Comparison of ENCODE assay signal across 32 cellular contexts in genomic region chr4:16926214-16926613, GRCh38. TPM values are rescaled to one million over a fixed set of nuclear protein-coding genes. Genes with fewer than 3 reads are reported as not detected.
"Had no signal": no experiment of that assay in that cellular context is flagged by ENCODE, and none has a peak within 500 bp of the region (broad histone marks: within the 10 kb centered on the region; RNA-seq: fewer than 3 reads in every experiment).

No MANE protein-coding gene starts in this region.

- H3K27me3 ChIP-seq: adrenal gland, body of pancreas, esophagus squamous epithelium, gastroesophageal sphincter, heart right ventricle had no signal

- H3K9me3 ChIP-seq: adrenal gland, body of pancreas, esophagus squamous epithelium, gastroesophageal sphincter, heart right ventricle had no signal

- H3K4me3 ChIP-seq: adrenal gland, body of pancreas, esophagus squamous epithelium, gastroesophageal sphincter, heart right ventricle had no signal

- H3K36me3 ChIP-seq: adrenal gland, esophagus squamous epithelium, gastroesophageal sphincter, heart right ventricle had no signal

- H3K4me1 Mint-ChIP-seq: activated naive CD4-positive, alpha-beta T cell treated with anti-CD3 and anti-CD28 coated beads, Interleukin-2, amount 50 U/mL, for 24 hours; activated naive CD8-positive, alpha-beta T cell treated with anti-CD3 and anti-CD28 coated beads for 36 hours; activated naive CD8-positive, alpha-beta T cell treated with anti-CD3 and anti-CD28 coated beads, Interleukin-2, amount 50 U/mL, for 24 hours had no signal

- H3K36me3 Mint-ChIP-seq: activated naive CD4-positive, alpha-beta T cell treated with anti-CD3 and anti-CD28 coated beads, Interleukin-2, amount 50 U/mL, for 24 hours; activated naive CD8-positive, alpha-beta T cell treated with anti-CD3 and anti-CD28 coated beads for 36 hours had no signal

- H3K27ac ChIP-seq: adrenal gland, body of pancreas, esophagus squamous epithelium, gastroesophageal sphincter, heart right ventricle had no signal

- FAIRE-seq: colon had no signal

- H3K27ac Mint-ChIP-seq: activated CD8-positive, alpha-beta T cell treated with anti-CD3 and anti-CD28 coated beads for 36 hours; activated naive CD4-positive, alpha-beta T cell treated with anti-CD3 and anti-CD28 coated beads for 36 hours; activated naive CD4-positive, alpha-beta T cell treated with anti-CD3 and anti-CD28 coated beads, Interleukin-2, amount 50 U/mL, for 24 hours; activated naive CD8-positive, alpha-beta T cell treated with anti-CD3 and anti-CD28 coated beads for 36 hours; activated naive CD8-positive, alpha-beta T cell treated with anti-CD3 and anti-CD28 coated beads, Interleukin-2, amount 50 U/mL, for 24 hours; activated T-helper 1 cell treated with anti-CD3 and anti-CD28 coated beads, Interleukin-12 subunit alpha, Interleukin-12 subunit beta, Interleukin-2, Interleukin-4 antibody, amounts not matched to agents 30 ng/mL and 10 ng/mL and 1 ng/mL, durations not matched to agents 14 hours and 24 hours and 36 hours; activated T-helper 2 cell treated with anti-CD3 and anti-CD28 coated beads, Interferon-gamma antibody, Interleukin-2, Interleukin-4, amounts not matched to agents 10 μg/mL and 5 μg/mL and 100 μg/mL, durations not matched to agents 14 hours and 24 hours and 36 hours; effector memory CD8-positive, alpha-beta T cell had no signal

- H3K4me1 ChIP-seq: adrenal gland, body of pancreas, esophagus squamous epithelium, gastroesophageal sphincter, heart right ventricle had no signal

- DNase-seq: activated CD4-positive, alpha-beta T cell treated with anti-CD3 and anti-CD28 coated beads for 4 hours; activated CD4-positive, alpha-beta T cell treated with anti-CD3 and anti-CD28 coated beads, Interleukin-2, amount 50 U/mL, for 1 hour; activated CD4-positive, alpha-beta T cell treated with anti-CD3 and anti-CD28 coated beads, Interleukin-2, amount 50 U/mL, for 48 hours; activated CD4-positive, CD25-positive, alpha-beta regulatory T cell; activated CD4-positive, CD25-positive, alpha-beta regulatory T cell treated with anti-CD3 and anti-CD28 coated beads, Interleukin-2, amount 50 U/mL, for 72 hours; activated CD8-positive, alpha-beta memory T cell treated with anti-CD3 and anti-CD28 coated beads for 24 hours; activated CD8-positive, alpha-beta T cell treated with anti-CD3 and anti-CD28 coated beads for 36 hours; activated effector memory CD4-positive, alpha-beta T cell treated with anti-CD3 and anti-CD28 coated beads, Interleukin-2, amount 50 U/mL, for 16 hours; activated naive CD4-positive, alpha-beta T cell treated with anti-CD3 and anti-CD28 coated beads for 36 hours; activated naive CD8-positive, alpha-beta T cell treated with anti-CD3 and anti-CD28 coated beads for 36 hours; activated naive CD8-positive, alpha-beta T cell treated with anti-CD3 and anti-CD28 coated beads, Interleukin-2, amount 50 U/mL, for 24 hours; activated T-cell treated with anti-CD3 and anti-CD28 coated beads, Interleukin-2, amount 50 U/mL, for 48 hours; adrenal gland; amygdala; aorta; body of pancreas; caudate nucleus; cortex of kidney; dermis blood vessel endothelial cell; effector CD4-positive, alpha-beta T cell; effector memory CD8-positive, alpha-beta T cell; erythroblast; esophagus squamous epithelium; foreskin melanocyte; heart right ventricle; T-helper 2 cell had no signal

- ATAC-seq: activated CD8-positive, alpha-beta T cell treated with anti-CD3 and anti-CD28 coated beads for 36 hours; activated naive CD8-positive, alpha-beta T cell treated with anti-CD3 and anti-CD28 coated beads, Interleukin-2, amount 50 U/mL, for 24 hours; body of pancreas; effector memory CD8-positive, alpha-beta T cell; gastroesophageal sphincter; heart right ventricle had no signal

- H3K4me3 Mint-ChIP-seq: activated CD8-positive, alpha-beta T cell treated with anti-CD3 and anti-CD28 coated beads for 36 hours; activated naive CD4-positive, alpha-beta T cell treated with anti-CD3 and anti-CD28 coated beads for 36 hours; activated naive CD4-positive, alpha-beta T cell treated with anti-CD3 and anti-CD28 coated beads, Interleukin-2, amount 50 U/mL, for 24 hours; activated naive CD8-positive, alpha-beta T cell treated with anti-CD3 and anti-CD28 coated beads for 36 hours; activated naive CD8-positive, alpha-beta T cell treated with anti-CD3 and anti-CD28 coated beads, Interleukin-2, amount 50 U/mL, for 24 hours; activated T-helper 1 cell treated with anti-CD3 and anti-CD28 coated beads, Interleukin-12 subunit alpha, Interleukin-12 subunit beta, Interleukin-2, Interleukin-4 antibody, amounts not matched to agents 30 ng/mL and 10 ng/mL and 1 ng/mL, durations not matched to agents 14 hours and 24 hours and 36 hours; effector memory CD8-positive, alpha-beta T cell had no signal

- H3K9me3 Mint-ChIP-seq: activated naive CD4-positive, alpha-beta T cell treated with anti-CD3 and anti-CD28 coated beads for 36 hours; activated naive CD4-positive, alpha-beta T cell treated with anti-CD3 and anti-CD28 coated beads, Interleukin-2, amount 50 U/mL, for 24 hours; activated naive CD8-positive, alpha-beta T cell treated with anti-CD3 and anti-CD28 coated beads for 36 hours; activated naive CD8-positive, alpha-beta T cell treated with anti-CD3 and anti-CD28 coated beads, Interleukin-2, amount 50 U/mL, for 24 hours; activated T-helper 1 cell treated with anti-CD3 and anti-CD28 coated beads, Interleukin-12 subunit alpha, Interleukin-12 subunit beta, Interleukin-2, Interleukin-4 antibody, amounts not matched to agents 30 ng/mL and 10 ng/mL and 1 ng/mL, durations not matched to agents 14 hours and 24 hours and 36 hours; activated T-helper 2 cell treated with anti-CD3 and anti-CD28 coated beads, Interferon-gamma antibody, Interleukin-2, Interleukin-4, amounts not matched to agents 10 μg/mL and 5 μg/mL and 100 μg/mL, durations not matched to agents 14 hours and 24 hours and 36 hours; effector memory CD8-positive, alpha-beta T cell had no signal

RNA-seq across cellular contexts. Expression of gene LDB2, which starts 27.8 kb away (rescaled TPM):
- total RNA-seq: activated CD8-positive, alpha-beta T cell treated with anti-CD3 and anti-CD28 coated beads for 36 hours; activated naive CD4-positive, alpha-beta T cell treated with anti-CD3 and anti-CD28 coated beads for 36 hours; activated naive CD8-positive, alpha-beta T cell treated with anti-CD3 and anti-CD28 coated beads for 36 hours; activated T-helper 1 cell treated with anti-CD3 and anti-CD28 coated beads, Interleukin-12 subunit alpha, Interleukin-12 subunit beta, Interleukin-2, Interleukin-4 antibody, amounts not matched to agents 30 ng/mL and 10 ng/mL and 1 ng/mL, durations not matched to agents 14 hours and 24 hours and 36 hours; activated T-helper 2 cell treated with anti-CD3 and anti-CD28 coated beads, Interferon-gamma antibody, Interleukin-2, Interleukin-4, amounts not matched to agents 10 μg/mL and 5 μg/mL and 100 μg/mL, durations not matched to agents 14 hours and 24 hours and 36 hours; T-helper 1 cell treated with Interleukin-12 subunit alpha and Interleukin-12 subunit beta and Interleukin-4 antibody, amounts not matched to agents 30 ng/mL and 1 ng/mL, for 36 hours had no signal
